In genomic region chr15:43209059-43209824, GRCh38 we compare ENCODE assay signal across 13 cellular contexts. TPM values are rescaled to one million over a fixed set of nuclear protein-coding genes. Genes with fewer than 3 reads are reported as not detected.
DNase-seq lines count a peak whose midpoint lies in the region; ATAC-seq and TF ChIP-seq lines count a peak whose summit lies in the region.
"Had no signal": no experiment of that assay in that cellular context is flagged by ENCODE, and none has a peak within 500 bp of the region (broad histone marks: within the 10 kb centered on the region; RNA-seq: fewer than 3 reads in every experiment).

No MANE protein-coding gene starts in this region.

- H2BK15ac ChIP-seq in IMR-90 (ENCODE audit: low read depth, low read length) = no peak overlapping the region
- no peak overlapping the region for H2BK15ac ChIP-seq in mesenchymal stem cell (ENCODE audit: low read depth, poor library complexity, severe bottlenecking)

- no peak overlapping the region for H2AK5ac ChIP-seq in IMR-90 (ENCODE audit: low read depth, low read length)
- no peak overlapping the region for H2AK5ac ChIP-seq in mesenchymal stem cell (ENCODE audit: low read length, severe bottlenecking)

- H3K4me3 Mint-ChIP-seq in chondrocyte (ENCODE audit: unreplicated experiment) = no peak overlapping the region
- H3K4me3 Mint-ChIP-seq: activated naive CD8-positive, alpha-beta T cell; neural crest cell had no signal

- H4K91ac ChIP-seq in IMR-90 (ENCODE audit: insufficient read depth, low read depth, low read length) (no peak overlapping the region), mesenchymal stem cell (ENCODE audit: low read length) (no peak overlapping the region)

- no peak overlapping the region for H3K56ac ChIP-seq in IMR-90 (ENCODE audit: extremely low read depth, insufficient read depth, low read length)

- H3K4ac ChIP-seq in IMR-90 (ENCODE audit: low read depth, low read length) (no peak overlapping the region), mesenchymal stem cell (ENCODE audit: low read depth in 1 of 2, low read length in 2 of 2) (no peak overlapping the region)

- H2BK120ac ChIP-seq in IMR-90 (ENCODE audit: low read depth, low read length) = no peak overlapping the region
- no peak overlapping the region for H2BK120ac ChIP-seq in mesenchymal stem cell (ENCODE audit: low read depth, low read length)

- H3K36me3 Mint-ChIP-seq in chondrocyte (ENCODE audit: low read depth) = peaks cover under 1% of the 10 kb centered on the region
- H3K36me3 Mint-ChIP-seq: activated naive CD8-positive, alpha-beta T cell had no signal

- intact Hi-C loops in IMR-90 (cut with micrococcal nuclease) = loop anchor here (1.0 kb wide), 1 partner anchor 76 kb away; no protein-coding TSS in a partner anchor

- H3K9ac ChIP-seq in IMR-90 (ENCODE audit: low read depth, low read length) = no peak overlapping the region
- no peak overlapping the region for H3K9ac ChIP-seq in mesenchymal stem cell (ENCODE audit: low read length)

- H3K4me3 ChIP-seq in IMR-90 (ENCODE audit: insufficient read depth, low read depth, low read length) (no peak overlapping the region), mesenchymal stem cell (ENCODE audit: insufficient read depth in 1 of 2, low read depth in 1 of 2, low read length in 2 of 2) (no peak overlapping the region)

- H3K4me1 Mint-ChIP-seq in chondrocyte (ENCODE audit: low read depth) = peaks cover 2% of the 10 kb centered on the region

- peak overlapping the region; percentile 58 for H2AK9ac ChIP-seq in IMR-90 (replicated peaks; ENCODE audit: low read depth, low read length, poor library complexity)

- peak; percentile 14; the same call in 1 of the 2 replicates for TF ChIP-seq RAD21 in IMR-90 (IDR thresholded peaks at IDR 0.05; ENCODE audit: low read length)

- H4K20me1 ChIP-seq in IMR-90 (ENCODE audit: insufficient read depth, low read length) = no peaks in the 10 kb centered on the region

- H3K4me2 ChIP-seq in IMR-90 (ENCODE audit: low read depth, low read length) (no peak overlapping the region), mesenchymal stem cell (ENCODE audit: low read length, poor library complexity, severe bottlenecking) (no peak overlapping the region)

- H3K9me1 ChIP-seq in IMR-90 (ENCODE audit: insufficient read depth, low read length) = no peaks in the 10 kb centered on the region; the same call in 1 of the 2 replicates

- H2BK12ac ChIP-seq in mesenchymal stem cell (ENCODE audit: low read length in 2 of 2) = no peak overlapping the region

- no peaks in the 10 kb centered on the region for H3K9me3 ChIP-seq in IMR-90 (ENCODE audit: control insufficient read depth, insufficient read depth, low read length)
- H3K9me3 ChIP-seq in mesenchymal stem cell (ENCODE audit: control insufficient read depth, low read length) = no peaks in the 10 kb centered on the region

- no peaks in the 10 kb centered on the region for H3K9me3 Mint-ChIP-seq in chondrocyte (ENCODE audit: low read depth)
- H3K9me3 Mint-ChIP-seq: neural crest cell had no signal

- H4K5ac ChIP-seq in IMR-90 (ENCODE audit: low read depth, low read length) = no peak overlapping the region

- H2BK20ac ChIP-seq in IMR-90 (ENCODE audit: low read depth, low read length) = no peak overlapping the region

- H2BK5ac ChIP-seq in IMR-90 (ENCODE audit: low read depth, low read length, poor library complexity, severe bottlenecking) = no peak overlapping the region
- H2BK5ac ChIP-seq in mesenchymal stem cell (ENCODE audit: low read depth, low read length, poor library complexity, severe bottlenecking) = no peak overlapping the region

- H3K79me1 ChIP-seq in IMR-90 (ENCODE audit: low read depth in 1 of 2, low read length in 2 of 2) = no peaks in the 10 kb centered on the region
- no peaks in the 10 kb centered on the region for H3K79me1 ChIP-seq in mesenchymal stem cell (replicated peaks; ENCODE audit: low read length, poor library complexity, severe bottlenecking)

- peaks cover 45% of the 10 kb centered on the region for H3K27me3 Mint-ChIP-seq in chondrocyte (ENCODE audit: low read depth)

- H3K23ac ChIP-seq in IMR-90 (ENCODE audit: low read depth, low read length) (no peak overlapping the region), mesenchymal stem cell (ENCODE audit: low read length in 2 of 2) (no peak overlapping the region)

- no peak for TF ChIP-seq POLR2A in IMR-90 (IDR thresholded peaks at IDR 0.05; ENCODE audit: low read depth, low read length)

- H3K18ac ChIP-seq in IMR-90 (ENCODE audit: low read depth, low read length) (no peak overlapping the region), mesenchymal stem cell (ENCODE audit: low read depth in 1 of 2, low read length in 2 of 2) (no peak overlapping the region)

- H2AFZ ChIP-seq in IMR-90 (replicated peaks; ENCODE audit: low read length, poor library complexity) (no peak overlapping the region), mesenchymal stem cell (ENCODE audit: low read depth, low read length) (no peak overlapping the region)

- in situ Hi-C loops in IMR-90 (cut with MboI; ENCODE audit: low sequenced_read_pairs) = no loop called here

- WGBS in IMR-90 (ENCODE audit: extremely low coverage in 2 of 2, insufficient read length in 1 of 2), 2 experiments = 0% methylated on average over 1 of the region's 13 CpGs; no CpG with 5 or more reads in 1 of the 2 experiments
- 82% methylated on average over 12 of the region's 13 CpGs for WGBS in mesenchymal stem cell

- H3K14ac ChIP-seq in IMR-90 (replicated peaks; ENCODE audit: low read depth, low read length) = no peak overlapping the region
- H3K14ac ChIP-seq in mesenchymal stem cell (ENCODE audit: low read length in 2 of 2) = no peak overlapping the region

- CTCF ChIA-PET in IMR-90 (lab: Yijun Ruan, JAX) = interaction anchor here (0.6 to 1.6 kb wide), 5 partner anchors 9 to 192 kb away, joined by 3 to 5 read pairs (median 3); no protein-coding TSS in a partner anchor

- dilution Hi-C loops in IMR-90 (cut with HindIII; ENCODE audit: low sequenced_read_pairs, unreplicated experiment) = no loop called here

- POLR2A ChIA-PET in IMR-90 (lab: Charles Lee; ENCODE audit: unreplicated experiment) = no interaction called here

- H3K27me3 ChIP-seq in IMR-90 (ENCODE audit: control insufficient read depth, insufficient read depth, low read length) (peaks cover 72% of the 10 kb centered on the region), mesenchymal stem cell (ENCODE audit: control insufficient read depth in 1 of 2, insufficient read depth in 1 of 2, low read length in 2 of 2) (peaks cover 69 to 82% of the 10 kb centered on the region in 2 experiments)

- H3K27ac ChIP-seq in IMR-90 (ENCODE audit: insufficient read depth, low read length) (no peak overlapping the region), mesenchymal stem cell (ENCODE audit: low read length, poor library complexity, severe bottlenecking) (no peak overlapping the region)

- no peaks in the 10 kb centered on the region for H3K4me1 ChIP-seq in IMR-90 (ENCODE audit: control insufficient read depth, insufficient read depth, low read length)
- H3K4me1 ChIP-seq in mesenchymal stem cell (ENCODE audit: control insufficient read depth, insufficient read depth, low read depth, low read length) = peaks cover under 1% of the 10 kb centered on the region

- TF ChIP-seq CTCF in IMR-90 (conservative IDR thresholded peaks at IDR 0.05; ENCODE audit: low read depth, low read length) (peak; percentile 21; the same call in 1 of the 2 replicates), chondrocyte (IDR thresholded peaks at IDR 0.05) (peak; percentile 36), omental fat pad (IDR thresholded peaks at IDR 0.05) (no peak)

- no peak overlapping the region for H3K27ac Mint-ChIP-seq in chondrocyte (ENCODE audit: unreplicated experiment)
- H3K27ac Mint-ChIP-seq: activated naive CD8-positive, alpha-beta T cell had no signal

- no peaks in the 10 kb centered on the region for H3K36me3 ChIP-seq in IMR-90 (ENCODE audit: control insufficient read depth, insufficient read depth, low read length)
- H3K36me3 ChIP-seq in mesenchymal stem cell (ENCODE audit: control insufficient read depth in 1 of 2, insufficient read depth in 2 of 2, low read depth in 1 of 2, low read length in 2 of 2) = no peaks in the 10 kb centered on the region

- no peak for ATAC-seq in IMR-90 (ENCODE audit: low read depth)
- no peak for ATAC-seq in omental fat pad (ENCODE audit: low FRiP score)
- ATAC-seq in GM21390 (IDR thresholded peaks at IDR 0.05; ENCODE audit: unreplicated experiment) = no peak

- DNase-seq in NCI-H146 (lab: John Stamatoyannopoulos, UW) = peak; percentile 17
- DNase-seq in NCI-H146 treated with DMSO at 0.1 percent for 48 hours (lab: John Stamatoyannopoulos, UW; ENCODE audit: unreplicated experiment) = no peak
- no peak for DNase-seq in IMR-90
- no peak for DNase-seq in chondrocyte (ENCODE audit: low spot score)
- no peak for DNase-seq in mesenchymal stem cell
- no peak for DNase-seq in omental fat pad (ENCODE audit: low spot score)
- DNase-seq in stimulated activated CD4-positive, alpha-beta T cell treated with anti-CD3 and anti-CD28 coated beads, Interleukin-2, amount 100 ng/mL, for 24 hours = no peak
- DNase-seq: effector memory CD4-positive, alpha-beta T cell; NCI-H1436 treated with DMSO at 0.1 percent for 48 hours had no signal

- BruUV-seq in IMR-90 (replicated peaks; lab: Mats Ljungman, UMichigan) = no TSS peak

- no peak overlapping the region for H4K8ac ChIP-seq in IMR-90 (ENCODE audit: low read depth in 2 of 2, low read length in 2 of 2)
- peak overlapping the region; percentile 5 for H4K8ac ChIP-seq in mesenchymal stem cell (ENCODE audit: low read length)

RNA-seq across cellular contexts. Expression of gene EPB42, which starts 11.6 kb away (rescaled TPM):
- not detected in 2 replicates for total RNA-seq in IMR-90 (2012; rRNA removed)
- not detected in 2 replicates for polyA plus RNA-seq in IMR-90 (2012; rRNA removed)
- not detected in 2 replicates for polyA plus RNA-seq in IMR-90 (2012; cell fraction: cytosol; rRNA removed)
- polyA plus RNA-seq in IMR-90 (2012; cell fraction: nucleus; rRNA removed; ENCODE audit: low replicate concordance) = not detected in 2 replicates
- not detected in 3 replicates for total RNA-seq in chondrocyte
- not detected for polyA plus RNA-seq in mesenchymal stem cell (2013, experiment 1 of 2)
- polyA plus RNA-seq in mesenchymal stem cell (2013, experiment 2 of 2) = not detected
- total RNA-seq in omental fat pad = 1 to 10 TPM in 3 of 4 donors, not detected in 1; 1.4 to 4.0 (median 3.0) TPM
- total RNA-seq: A172, neural crest cell had no signal

RNA-seq across cellular contexts. Expression of gene CCNDBP1, which starts 24.0 kb away (rescaled TPM):
- 33.9 and 40.3 TPM in 2 replicates for total RNA-seq in IMR-90 (2012; rRNA removed)
- 33.4 and 34.9 TPM in 2 replicates for polyA plus RNA-seq in IMR-90 (2012; rRNA removed)
- polyA plus RNA-seq in IMR-90 (2012; cell fraction: cytosol; rRNA removed) = 15.8 and 18.6 TPM in 2 replicates
- polyA plus RNA-seq in IMR-90 (2012; cell fraction: nucleus; rRNA removed; ENCODE audit: low replicate concordance) = 16.6 and 32.5 TPM in 2 replicates
- total RNA-seq in chondrocyte = 31.2 to 40.1 TPM (median 37.9 TPM) in 3 replicates
- 38.5 TPM for polyA plus RNA-seq in mesenchymal stem cell (2013, experiment 1 of 2)
- 39.6 TPM for polyA plus RNA-seq in mesenchymal stem cell (2013, experiment 2 of 2)
- 100 to 1,000 TPM in 1 of 4 donors, 10 to 100 TPM in 3; 70.0 to 126 (median 78.3) TPM for total RNA-seq in omental fat pad

RNA-seq across cellular contexts. Expression of gene TGM5, which starts 57.5 kb away (rescaled TPM):
- total RNA-seq in IMR-90 (2012; rRNA removed) = not detected in 2 replicates
- not detected in 2 replicates for polyA plus RNA-seq in IMR-90 (2012; rRNA removed)
- polyA plus RNA-seq in IMR-90 (2012; cell fraction: cytosol; rRNA removed) = not detected in 2 replicates
- polyA plus RNA-seq in IMR-90 (2012; cell fraction: nucleus; rRNA removed; ENCODE audit: low replicate concordance) = not detected in 2 replicates
- total RNA-seq in chondrocyte = not detected in 3 replicates
- not detected for polyA plus RNA-seq in mesenchymal stem cell (2013, experiment 1 of 2)
- not detected for polyA plus RNA-seq in mesenchymal stem cell (2013, experiment 2 of 2)
- total RNA-seq in omental fat pad = 1 to 10 TPM in 1 of 4 donors, under 1 TPM in 2, not detected in 1; 0.28 to 5.0 (median 0.94) TPM
- total RNA-seq: A172, neural crest cell had no signal

Comparison
In these comparisons a context has a peak if more than half of its experiments do, and no peak if none do; other contexts are left out.
1. CTCF ChIP-seq: peak in IMR-90 (single experiment) and chondrocyte (single experiment); none in omental fat pad (0 of 3).